8 cellular contexts compared by ENCODE assay signal in the genomic region with DNA sequence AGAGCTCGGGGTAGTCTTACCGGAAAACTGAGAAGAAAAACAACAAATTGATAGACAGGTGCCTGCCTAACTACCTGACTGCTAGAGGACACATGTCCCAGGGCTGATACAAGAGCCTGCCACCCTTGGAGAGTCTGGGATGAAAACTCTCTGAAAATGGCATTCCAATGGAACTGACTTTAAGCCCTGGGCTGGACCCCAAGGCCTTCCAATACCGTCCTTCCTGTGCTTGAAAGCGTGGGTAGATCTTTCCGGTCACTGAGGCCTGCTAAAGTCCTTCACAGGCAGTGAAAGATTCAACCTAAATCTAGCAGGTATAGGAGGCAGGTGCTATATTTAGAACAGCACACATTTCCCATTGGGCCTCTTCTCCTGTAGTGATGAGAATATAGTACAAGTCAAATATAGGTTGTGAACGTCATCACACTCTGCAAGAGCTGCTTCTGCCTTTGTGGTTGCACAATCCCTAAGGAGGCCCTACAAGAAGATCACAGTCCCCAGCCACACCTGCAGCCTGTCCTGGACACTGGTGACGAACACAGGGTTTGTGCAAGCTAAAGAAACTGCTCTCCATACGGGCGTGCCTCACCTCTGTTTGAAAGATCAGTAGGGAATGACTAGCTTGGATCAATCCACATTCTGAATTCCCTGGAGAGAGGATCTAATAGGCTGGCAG. TPM values are rescaled to one million over a fixed set of nuclear protein-coding genes. Genes with fewer than 3 reads are reported as not detected.
DNase-seq lines count a peak whose midpoint lies in the region; ATAC-seq and TF ChIP-seq lines count a peak whose summit lies in the region.

No MANE protein-coding gene starts in this region.

- no peaks in the 10 kb centered on the region for H4K20me1 ChIP-seq in SK-N-SH (ENCODE audit: insufficient read depth)

- H3K36me3 ChIP-seq in SK-N-SH (replicated peaks in 1 of 2; ENCODE audit: control insufficient read depth in 1 of 2, insufficient read depth in 2 of 2, low read length in 1 of 2) (peaks cover 0 to 5% of the 10 kb centered on the region in 2 experiments), gastroesophageal sphincter (no peaks in the 10 kb centered on the region)

- peak overlapping the region; percentile 77 to 88 (median 80) for H3K4me3 Mint-ChIP-seq in T-cell
- H3K4me3 Mint-ChIP-seq in stimulated activated naive B cell treated with anti-CD40 and anti-IgM and Interleukin-4, amounts not matched to agents 10 μg/mL and 1 μg/mL and 100 μg/mL, for 72 hours: peak overlapping the region; percentile 85 to 99

- 86% methylated on average over 9 of the region's 9 CpGs for WGBS in SK-N-SH (ENCODE audit: low lambda C conversion rate)
- 80 to 85% methylated on average over 4 of the region's 9 CpGs for WGBS in gastroesophageal sphincter (ENCODE audit: low coverage in 1 of 2), 2 donors

- ATAC-seq in SK-N-SH treated with all-trans-retinoic acid at 6 μM for 48 hours (no peak), T-cell (replicated peaks in 1 of 4) (no peak), gastroesophageal sphincter (no peak)
- peak; percentile 46 to 51 for ATAC-seq in stimulated activated naive B cell treated with anti-CD40 and anti-IgM and Interleukin-4, amounts not matched to agents 10 μg/mL and 1 μg/mL and 100 μg/mL, for 72 hours (replicated peaks)

- H3K27me3 Mint-ChIP-seq in T-cell: no peaks in the 10 kb centered on the region
- no peaks in the 10 kb centered on the region for H3K27me3 Mint-ChIP-seq in stimulated activated naive B cell treated with anti-CD40 and anti-IgM and Interleukin-4, amounts not matched to agents 10 μg/mL and 1 μg/mL and 100 μg/mL, for 72 hours

- peaks cover 35 to 39% (median 35%) of the 10 kb centered on the region in 3 donors for H3K4me1 Mint-ChIP-seq in T-cell
- peaks cover 22 to 52% of the 10 kb centered on the region in 2 donors for H3K4me1 Mint-ChIP-seq in stimulated activated naive B cell treated with anti-CD40 and anti-IgM and Interleukin-4, amounts not matched to agents 10 μg/mL and 1 μg/mL and 100 μg/mL, for 72 hours

- H3K27ac Mint-ChIP-seq in T-cell: peak overlapping the region; percentile 87 to 88
- peak overlapping the region; percentile 96 for H3K27ac Mint-ChIP-seq in stimulated activated naive B cell treated with anti-CD40 and anti-IgM and Interleukin-4, amounts not matched to agents 10 μg/mL and 1 μg/mL and 100 μg/mL, for 72 hours

- peak overlapping the region; percentile 71 for H3K4me2 ChIP-seq in SK-N-SH

- no peak overlapping the region for H3K9ac ChIP-seq in SK-N-SH

- peaks cover 4% of the 10 kb centered on the region for H3K36me3 Mint-ChIP-seq in T-cell
- H3K36me3 Mint-ChIP-seq in stimulated activated naive B cell treated with anti-CD40 and anti-IgM and Interleukin-4, amounts not matched to agents 10 μg/mL and 1 μg/mL and 100 μg/mL, for 72 hours: peaks cover 13 to 26% of the 10 kb centered on the region in 2 donors

- H3K4me3 ChIP-seq in SK-N-SH (ENCODE audit: low read depth in 2 of 2, low read length in 1 of 2) (peak overlapping the region in 1 of 2 experiments; percentile 50; a peak in 2 of 4 replicates), gastroesophageal sphincter (peak overlapping the region in 1 of 2 donors; percentile 88)

- H2AFZ ChIP-seq in SK-N-SH (ENCODE audit: low read depth): peak overlapping the region; percentile 79; the same call in 1 of the 2 replicates

- no peak for TF ChIP-seq POLR2A in gastroesophageal sphincter (IDR thresholded peaks at IDR 0.05)

- CTCF ChIA-PET in SK-N-SH (lab: Yijun Ruan, JAX): interaction anchor here (0.6 to 1.9 kb wide), 3 partner anchors 10 to 30 kb away, joined by 3 to 7 read pairs (median 3); no protein-coding TSS in a partner anchor
- CTCF ChIA-PET in T-cell (lab: Charles Lee): interaction anchor here (0.6 to 1.6 kb wide), 5 partner anchors 14 to 171 kb away, joined by 3 to 7 read pairs (median 3); no protein-coding TSS in a partner anchor

- TF ChIP-seq EP300 in SK-N-SH (IDR thresholded peaks at IDR 0.05; ENCODE audit: borderline replicate concordance in 1 of 2, low read depth in 1 of 2, low read length in 1 of 2) (no peak), gastroesophageal sphincter (IDR thresholded peaks at IDR 0.05) (no peak)

- H3F3A ChIP-seq in SK-N-SH (replicated peaks; ENCODE audit: insufficient read depth): no peaks in the 10 kb centered on the region

- DNase-seq in SK-N-SH (no peak), T-cell (peak in 1 of 34 experiments; percentile 7), iPS-NIHi11 (ENCODE audit: low spot score) (no peak), T1000 (lab: John Stamatoyannopoulos, UW) (no peak)
- DNase-seq in stimulated activated naive B cell treated with anti-CD40 and anti-IgM and Interleukin-4, amounts not matched to agents 10 μg/mL and 1 μg/mL and 100 μg/mL, for 72 hours: peak; percentile 18
- DNase-seq in stimulated activated CD4-positive, alpha-beta T cell treated with anti-CD3 and anti-CD28 coated beads, Interleukin-15, amount 100 ng/mL, for 24 hours: no peak

- no peak for TF ChIP-seq RAD21 in SK-N-SH (IDR thresholded peaks at IDR 0.05; ENCODE audit: low read length)

- H3K9me3 ChIP-seq in SK-N-SH: no peaks in the 10 kb centered on the region
- H3K9me3 ChIP-seq in gastroesophageal sphincter: no peaks in the 10 kb centered on the region

- H3K27me3 ChIP-seq in SK-N-SH (ENCODE audit: insufficient read depth) (no peaks in the 10 kb centered on the region), gastroesophageal sphincter (no peaks in the 10 kb centered on the region)

- peaks cover 11 to 23% of the 10 kb centered on the region in 2 experiments for H3K4me1 ChIP-seq in SK-N-SH (ENCODE audit: control insufficient read depth in 1 of 2, insufficient read depth in 2 of 2, low read depth in 1 of 2, low read length in 1 of 2)
- H3K4me1 ChIP-seq in gastroesophageal sphincter: peaks cover 3 to 31% (median 5%) of the 10 kb centered on the region in 3 donors

- no peaks in the 10 kb centered on the region for H3K9me2 ChIP-seq in SK-N-SH

- H3K27ac ChIP-seq in SK-N-SH (ENCODE audit: low read depth in 2 of 2, low read length in 1 of 2): peak overlapping the region in 1 of 2 experiments; percentile 70; a peak in 2 of 4 replicates
- H3K27ac ChIP-seq in gastroesophageal sphincter: peak overlapping the region in 3 of 4 donors; percentile 61 to 87 (median 86)

- TF ChIP-seq CTCF in SK-N-SH (IDR thresholded peaks at IDR 0.05) (no peak), gastroesophageal sphincter (IDR thresholded peaks at IDR 0.05) (no peak)

- POLR2A ChIA-PET in SK-N-SH (lab: Yijun Ruan, JAX): interaction anchor here (1.0 kb wide), 1 partner anchor 1130 kb away, joined by 3 read pairs; no protein-coding TSS in a partner anchor
- POLR2A ChIA-PET in T-cell (lab: Charles Lee): interaction anchor here (0.6 to 0.8 kb wide), 5 partner anchors 9 to 117 kb away, joined by 3 to 11 read pairs (median 5); no protein-coding TSS in a partner anchor

- H3K9me3 Mint-ChIP-seq in T-cell: peaks cover 4 to 12% (median 7%) of the 10 kb centered on the region in 3 donors
- H3K9me3 Mint-ChIP-seq in stimulated activated naive B cell treated with anti-CD40 and anti-IgM and Interleukin-4, amounts not matched to agents 10 μg/mL and 1 μg/mL and 100 μg/mL, for 72 hours: peaks cover 10 to 14% of the 10 kb centered on the region in 2 donors

- peaks cover 34% of the 10 kb centered on the region for H3K79me2 ChIP-seq in SK-N-SH (ENCODE audit: insufficient read depth)

TF ChIP-seq in SK-N-SH, 30 proteins besides CTCF, POLR2A, EP300 and RAD21 (continues in another document):
- no peak for TF ChIP-seq FOSL2 (IDR thresholded peaks at IDR 0.05; ENCODE audit: borderline replicate concordance, low read depth)
- TF ChIP-seq SMC3 (IDR thresholded peaks at IDR 0.05; ENCODE audit: low read depth, low read length): no peak
- no peak for TF ChIP-seq MEF2A (IDR thresholded peaks at IDR 0.05; ENCODE audit: borderline replicate concordance, low read depth)
- TF ChIP-seq ELF1 (IDR thresholded peaks at IDR 0.05): no peak
- TF ChIP-seq POLR2AphosphoS5 (IDR thresholded peaks at IDR 0.05; ENCODE audit: low read depth, low read length): no peak
- TF ChIP-seq GABPA (IDR thresholded peaks at IDR 0.05; ENCODE audit: low read depth): no peak
- no peak for TF ChIP-seq TEAD4 (IDR thresholded peaks at IDR 0.05; ENCODE audit: borderline replicate concordance, insufficient read depth)
- TF ChIP-seq RCOR1 (IDR thresholded peaks at IDR 0.05; ENCODE audit: low read length): no peak

TF ChIP-seq in SK-N-SH treated with all-trans-retinoic acid at 6 μM for 48 hours, 23 proteins besides CTCF, POLR2A, EP300 and RAD21 (continues in another document):
- TF ChIP-seq, protein P1, sequence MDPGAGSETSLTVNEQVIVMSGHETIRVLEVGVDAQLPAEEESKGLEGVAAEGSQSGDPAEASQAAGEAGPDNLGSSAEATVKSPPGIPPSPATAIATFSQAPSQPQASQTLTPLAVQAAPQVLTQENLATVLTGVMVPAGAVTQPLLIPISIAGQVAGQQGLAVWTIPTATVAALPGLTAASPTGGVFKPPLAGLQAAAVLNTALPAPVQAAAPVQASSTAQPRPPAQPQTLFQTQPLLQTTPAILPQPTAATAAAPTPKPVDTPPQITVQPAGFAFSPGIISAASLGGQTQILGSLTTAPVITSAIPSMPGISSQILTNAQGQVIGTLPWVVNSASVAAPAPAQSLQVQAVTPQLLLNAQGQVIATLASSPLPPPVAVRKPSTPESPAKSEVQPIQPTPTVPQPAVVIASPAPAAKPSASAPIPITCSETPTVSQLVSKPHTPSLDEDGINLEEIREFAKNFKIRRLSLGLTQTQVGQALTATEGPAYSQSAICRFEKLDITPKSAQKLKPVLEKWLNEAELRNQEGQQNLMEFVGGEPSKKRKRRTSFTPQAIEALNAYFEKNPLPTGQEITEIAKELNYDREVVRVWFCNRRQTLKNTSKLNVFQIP (CRISPR knock-in tag; IDR thresholded peaks at IDR 0.05; ENCODE audit: borderline replicate concordance, low read depth): no peak
- TF ChIP-seq ZNF565 (CRISPR knock-in tag; conservative IDR thresholded peaks at IDR 0.05; ENCODE audit: low read depth): no peak
- no peak for TF ChIP-seq ZNF8 (CRISPR knock-in tag; IDR thresholded peaks at IDR 0.05)
- no peak for TF ChIP-seq SNAI2 (CRISPR knock-in tag; IDR thresholded peaks at IDR 0.05)
- TF ChIP-seq GLIS3 (CRISPR knock-in tag; IDR thresholded peaks at IDR 0.05): no peak

RNA-seq across cellular contexts. Expression of a gene that starts 0.8 kb away (rescaled TPM):
- 3.0 and 4.1 TPM in 2 replicates for polyA plus RNA-seq in SK-N-SH (2012; rRNA removed)
- polyA plus RNA-seq in SK-N-SH (2012; cell fraction: cytosol; rRNA removed): 4.2 and 4.4 TPM in 2 replicates
- 1.4 and 5.2 TPM in 2 replicates for polyA plus RNA-seq in SK-N-SH (2012; cell fraction: nucleus; rRNA removed)
- 10 to 100 TPM in 4 of 5 donors, 1 to 10 TPM in 1; 6.5 to 15.8 (median 12.4) TPM for total RNA-seq in T-cell
- total RNA-seq in gastroesophageal sphincter: 10 to 100 TPM in 1 of 4 donors, 1 to 10 TPM in 3; 5.3 to 10.2 (median 8.8) TPM

RNA-seq across cellular contexts. Expression of a gene that starts 0.8 kb away (rescaled TPM):
- 7.8 and 11.0 TPM in 2 replicates for polyA plus RNA-seq in SK-N-SH (2012; rRNA removed)
- 14.8 and 15.3 TPM in 2 replicates for polyA plus RNA-seq in SK-N-SH (2012; cell fraction: cytosol; rRNA removed)
- 1.4 and 3.7 TPM in 2 replicates for polyA plus RNA-seq in SK-N-SH (2012; cell fraction: nucleus; rRNA removed)
- 1 to 10 TPM; 4.1 to 8.8 (median 7.3) TPM for total RNA-seq in T-cell
- total RNA-seq in gastroesophageal sphincter: 10 to 100 TPM in 1 of 4 donors, 1 to 10 TPM in 3; 3.5 to 13.9 (median 4.8) TPM

RNA-seq across cellular contexts. Expression of a gene that starts 11.1 kb away (rescaled TPM):
- not detected in 2 replicates for polyA plus RNA-seq in SK-N-SH (2012; rRNA removed)
- polyA plus RNA-seq in SK-N-SH (2012; cell fraction: cytosol; rRNA removed): not detected in 2 replicates
- polyA plus RNA-seq in SK-N-SH (2012; cell fraction: nucleus; rRNA removed): not detected in 2 replicates
- total RNA-seq in T-cell: under 1 TPM in 4 of 5 donors, not detected in 1; 0.13 to 0.48 (median 0.26) TPM
- under 1 TPM in 1 of 4 donors, not detected in 3; 0.16 TPM for total RNA-seq in gastroesophageal sphincter

Comparison
In these comparisons a context has a peak if more than half of its experiments do, and no peak if none do; other contexts are left out.
1. ATAC-seq: peak in stimulated activated naive B cell treated with anti-CD40 and anti-IgM and Interleukin-4, amounts not matched to agents 10 μg/mL and 1 μg/mL and 100 μg/mL, for 72 hours (2 of 2); none in SK-N-SH treated with all-trans-retinoic acid at 6 μM for 48 hours (single experiment), T-cell (0 of 4) and gastroesophageal sphincter (single experiment).